ENCODE assay signal across 1 cellular context in the genomic region with DNA sequence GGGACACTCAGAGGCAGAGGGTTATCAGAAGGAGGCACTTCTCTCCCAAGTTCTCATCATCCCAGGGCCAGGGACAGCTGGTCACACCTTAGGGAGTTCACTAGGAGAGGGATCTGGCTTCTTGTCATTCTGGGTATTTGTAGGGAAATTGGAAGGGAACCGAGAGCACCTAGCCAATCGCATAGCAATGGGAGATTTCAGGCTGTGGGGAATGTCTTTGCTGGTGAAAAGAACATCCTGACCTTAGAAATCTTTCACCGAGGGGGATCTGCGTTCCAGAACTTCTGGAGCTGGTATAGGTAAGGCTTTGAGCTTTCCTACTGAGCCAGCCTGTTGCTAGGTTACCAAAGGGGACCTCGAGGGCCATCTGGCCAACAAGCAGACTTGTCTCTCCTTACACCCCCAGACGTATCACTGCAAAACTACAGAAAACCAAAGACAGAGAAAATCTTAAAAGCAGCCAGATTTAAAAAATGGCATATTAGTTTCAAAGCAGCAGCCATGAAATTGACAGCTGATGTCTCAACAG.
TF ChIP-seq lines count a peak whose summit lies in the region.

No MANE protein-coding gene starts in this region.

TF ChIP-seq in K562, 482 proteins besides CTCF, POLR2A, EP300 and RAD21:
- TF ChIP-seq RFX1 (IDR thresholded peaks at IDR 0.05) = peak; percentile 65
- no peak for TF ChIP-seq KDM1A (IDR thresholded peaks at IDR 0.05)
